ENCODE assay signal across 8 cellular contexts in genomic region chr22:31107206-31108118, GRCh38. TPM values are rescaled to one million over a fixed set of nuclear protein-coding genes. Genes with fewer than 3 reads are reported as not detected.
A peak's percentile ranks its signal among the peaks of the same experiment; 100 is the strongest.
DNase-seq lines count a peak whose midpoint lies in the region; ATAC-seq and TF ChIP-seq lines count a peak whose summit lies in the region.

A gene with protein sequence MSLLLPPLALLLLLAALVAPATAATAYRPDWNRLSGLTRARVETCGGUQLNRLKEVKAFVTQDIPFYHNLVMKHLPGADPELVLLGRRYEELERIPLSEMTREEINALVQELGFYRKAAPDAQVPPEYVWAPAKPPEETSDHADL (minus strand): TSS chr22:31107568. CDS start chr22:31107505, 63 bp downstream.

- H3K27ac Mint-ChIP-seq in naive thymus-derived CD4-positive, alpha-beta T cell = peak within 1 kb of the TSS; percentile 81 to 96 (median 90)
- peak within 1 kb of the TSS; percentile 73 for H3K27ac Mint-ChIP-seq in stimulated activated memory B cell treated with anti-CD40 and anti-IgM and Interleukin-4, amounts not matched to agents 10 μg/mL and 1 μg/mL and 100 μg/mL, for 72 hours

- CTCF ChIA-PET in naive thymus-derived CD4-positive, alpha-beta T cell (lab: Charles Lee) = interaction anchor here (0.6 to 1.7 kb wide), 8 partner anchors 18 to 555 kb away, joined by 3 to 8 read pairs (median 3); partner anchors contain the start of genes MORC2, PISD and TUG1

- no peaks in the 10 kb centered on the region for H3K9me3 Mint-ChIP-seq in naive thymus-derived CD4-positive, alpha-beta T cell
- no peaks in the 10 kb centered on the region for H3K9me3 Mint-ChIP-seq in stimulated activated memory B cell treated with anti-CD40 and anti-IgM and Interleukin-4, amounts not matched to agents 10 μg/mL and 1 μg/mL and 100 μg/mL, for 72 hours

- H3K27me3 ChIP-seq in HUES48 (ENCODE audit: control insufficient read depth, insufficient read depth, low read length) = peaks cover 24% of the 10 kb centered on the region
- H3K27me3 ChIP-seq in Peyer's patch = no peaks in the 10 kb centered on the region
- H3K27me3 ChIP-seq in naive thymus-derived CD4-positive, alpha-beta T cell (ENCODE audit: control insufficient read depth in 2 of 2, insufficient read depth in 2 of 2, low read length in 2 of 2) = no peaks in the 10 kb centered on the region

- H3K36me3 Mint-ChIP-seq in naive thymus-derived CD4-positive, alpha-beta T cell = no peaks in the 10 kb centered on the region
- H3K36me3 Mint-ChIP-seq in stimulated activated memory B cell treated with anti-CD40 and anti-IgM and Interleukin-4, amounts not matched to agents 10 μg/mL and 1 μg/mL and 100 μg/mL, for 72 hours = no peaks in the 10 kb centered on the region

- H3K9ac ChIP-seq in HUES48 (ENCODE audit: low read depth, low read length) = peak within 1 kb of the TSS; percentile 60; the same call in 1 of the 2 replicates

- H3K27me3 Mint-ChIP-seq in naive thymus-derived CD4-positive, alpha-beta T cell = peaks cover 0 to 3% (median 0%) of the 10 kb centered on the region in 5 donors
- no peaks in the 10 kb centered on the region for H3K27me3 Mint-ChIP-seq in stimulated activated memory B cell treated with anti-CD40 and anti-IgM and Interleukin-4, amounts not matched to agents 10 μg/mL and 1 μg/mL and 100 μg/mL, for 72 hours

- no peak within 1 kb of the TSS for H3K27ac ChIP-seq in HUES48 (ENCODE audit: low read depth, low read length)
- peak within 1 kb of the TSS; percentile 87 to 92 (median 88) for H3K27ac ChIP-seq in Peyer's patch
- H3K27ac ChIP-seq in naive thymus-derived CD4-positive, alpha-beta T cell (ENCODE audit: low read depth, low read length) = peak within 1 kb of the TSS; percentile 86

- DNase-seq in COR-L47 (lab: John Stamatoyannopoulos, UW) (peak; percentile 70), Peyer's patch (peak; percentile 87 to 98 (median 97)), fibroblast of gingiva (ENCODE audit: low read depth) (peak; percentile 98)
- peak; percentile 68 to 77 for DNase-seq in activated T-helper 1 cell treated with anti-CD3 and anti-CD28 coated beads, Interleukin-2, amount 50 U/mL, for 16 hours (ENCODE audit: low read depth in 1 of 2, low spot score in 1 of 2)
- DNase-seq in naive thymus-derived CD4-positive, alpha-beta T cell = peak; percentile 73 to 89 (median 84)

- H3K36me3 ChIP-seq in HUES48 (ENCODE audit: control insufficient read depth, insufficient read depth, low read length) (no peaks in the 10 kb centered on the region), Peyer's patch (peaks cover 0 to 15% (median 0%) of the 10 kb centered on the region in 3 donors)
- H3K36me3 ChIP-seq in naive thymus-derived CD4-positive, alpha-beta T cell (ENCODE audit: control insufficient read depth in 2 of 3, insufficient read depth in 3 of 3, low read length in 3 of 3) = peaks cover 0 to 14% (median 0%) of the 10 kb centered on the region in 3 experiments

- TF ChIP-seq POLR2A in Peyer's patch (IDR thresholded peaks at IDR 0.05) = peak in 1 of 2 donors; percentile 36

- H3K9me3 ChIP-seq in HUES48 (ENCODE audit: control insufficient read depth, insufficient read depth, low read length) (no peaks in the 10 kb centered on the region), Peyer's patch (peaks cover 0 to 2% (median 0%) of the 10 kb centered on the region in 4 donors)
- H3K9me3 ChIP-seq in naive thymus-derived CD4-positive, alpha-beta T cell (ENCODE audit: control insufficient read depth in 2 of 3, low read length in 3 of 3) = no peaks in the 10 kb centered on the region

- peaks cover 12 to 26% (median 20%) of the 10 kb centered on the region in 7 donors for H3K4me1 Mint-ChIP-seq in naive thymus-derived CD4-positive, alpha-beta T cell
- peaks cover 33% of the 10 kb centered on the region for H3K4me1 Mint-ChIP-seq in stimulated activated memory B cell treated with anti-CD40 and anti-IgM and Interleukin-4, amounts not matched to agents 10 μg/mL and 1 μg/mL and 100 μg/mL, for 72 hours

- POLR2A ChIA-PET in naive thymus-derived CD4-positive, alpha-beta T cell (lab: Charles Lee) = interaction anchor here (0.7 to 2.3 kb wide), 22 partner anchors 12 to 645 kb away, joined by 3 to 12 read pairs (median 4); partner anchors contain the start of genes DUSP18, PIK3IP1, PISD and SLC35E4

- H3K4me3 ChIP-seq in HUES48 (ENCODE audit: low read depth, low read length) (peak within 1 kb of the TSS; percentile 81), Peyer's patch (peak within 1 kb of the TSS; percentile 65 to 80 (median 70))
- H3K4me3 ChIP-seq in naive thymus-derived CD4-positive, alpha-beta T cell (ENCODE audit: low read length) = peak within 1 kb of the TSS; percentile 94

- peak; percentile 54 to 98 (median 88) for TF ChIP-seq CTCF in Peyer's patch (IDR thresholded peaks at IDR 0.05)

- peak within 1 kb of the TSS; percentile 88 to 98 (median 93) for H3K4me3 Mint-ChIP-seq in naive thymus-derived CD4-positive, alpha-beta T cell
- peak within 1 kb of the TSS; percentile 85 for H3K4me3 Mint-ChIP-seq in stimulated activated memory B cell treated with anti-CD40 and anti-IgM and Interleukin-4, amounts not matched to agents 10 μg/mL and 1 μg/mL and 100 μg/mL, for 72 hours

- no peaks in the 10 kb centered on the region for H3K4me1 ChIP-seq in HUES48 (ENCODE audit: control insufficient read depth, insufficient read depth, low read length)
- H3K4me1 ChIP-seq in Peyer's patch = peaks cover 0 to 13% (median 0%) of the 10 kb centered on the region in 4 donors
- peaks cover 8 to 16% of the 10 kb centered on the region in 2 donors for H3K4me1 ChIP-seq in naive thymus-derived CD4-positive, alpha-beta T cell (ENCODE audit: control insufficient read depth in 2 of 2, insufficient read depth in 2 of 2, low read length in 2 of 2)

- ATAC-seq in GM21367 (IDR thresholded peaks at IDR 0.05; ENCODE audit: unreplicated experiment) = peak; percentile 64
- peak; percentile 98 for ATAC-seq in naive thymus-derived CD4-positive, alpha-beta T cell
- peak; percentile 96 for ATAC-seq in stimulated activated memory B cell treated with anti-CD40 and anti-IgM and Interleukin-4, amounts not matched to agents 10 μg/mL and 1 μg/mL and 100 μg/mL, for 72 hours

- intact Hi-C loops in naive thymus-derived CD4-positive, alpha-beta T cell (cut with micrococcal nuclease) = loop anchor here (1.0 to 10.0 kb wide), 14 partner anchors 23 to 527 kb away; partner anchors contain the start of genes LIMK2 (in 2 of the 2), RNF185 (in 2 of the 2), DRG1 (in 1 of the 2) and PIK3IP1 (in 1 of the 2)

RNA-seq across cellular contexts. Expression of the gene that starts here (rescaled TPM):
- 10 to 100 TPM; 31.4 to 89.1 (median 43.7) TPM for total RNA-seq in Peyer's patch
- total RNA-seq in naive thymus-derived CD4-positive, alpha-beta T cell = 10 to 100 TPM in 4 of 5 experiments, 1 to 10 TPM in 1; 9.1 to 71.5 (median 68.6) TPM
- 100 to 1,000 TPM; 129 to 175 TPM for polyA plus RNA-seq in naive thymus-derived CD4-positive, alpha-beta T cell
